In genomic region chr1:10472220-10473144, GRCh38 we compare ENCODE assay signal across 8 cellular contexts. TPM values are rescaled to one million over a fixed set of nuclear protein-coding genes. Genes with fewer than 3 reads are reported as not detected.
DNase-seq lines count a peak whose midpoint lies in the region; ATAC-seq and TF ChIP-seq lines count a peak whose summit lies in the region.

A gene with protein sequence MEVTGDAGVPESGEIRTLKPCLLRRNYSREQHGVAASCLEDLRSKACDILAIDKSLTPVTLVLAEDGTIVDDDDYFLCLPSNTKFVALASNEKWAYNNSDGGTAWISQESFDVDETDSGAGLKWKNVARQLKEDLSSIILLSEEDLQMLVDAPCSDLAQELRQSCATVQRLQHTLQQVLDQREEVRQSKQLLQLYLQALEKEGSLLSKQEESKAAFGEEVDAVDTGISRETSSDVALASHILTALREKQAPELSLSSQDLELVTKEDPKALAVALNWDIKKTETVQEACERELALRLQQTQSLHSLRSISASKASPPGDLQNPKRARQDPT (minus strand): TSS chr1:10472529. CDS start chr1:10472458, 71 bp downstream.

- peak within 1 kb of the TSS; percentile 97 for H3K4me3 Mint-ChIP-seq in HFFc6
- H3K4me3 Mint-ChIP-seq in activated naive CD4-positive, alpha-beta T cell treated with anti-CD3 and anti-CD28 coated beads, Interleukin-2, amount 50 U/mL, for 24 hours = peak within 1 kb of the TSS; percentile 97

- peak; percentile 89 for ATAC-seq in SK-N-SH treated with all-trans-retinoic acid at 6 μM for 48 hours
- ATAC-seq in omental fat pad (ENCODE audit: low FRiP score) = peak; percentile 88

- H3K27ac Mint-ChIP-seq in HFFc6 = peak within 1 kb of the TSS; percentile 92
- H3K27ac Mint-ChIP-seq in activated naive CD4-positive, alpha-beta T cell treated with anti-CD3 and anti-CD28 coated beads, Interleukin-2, amount 50 U/mL, for 24 hours = peak within 1 kb of the TSS; percentile 91

- H3K27me3 ChIP-seq in testis = no peaks in the 10 kb centered on the region

- H3K27me3 Mint-ChIP-seq in HFFc6 (ENCODE audit: insufficient read depth) = no peaks in the 10 kb centered on the region; the same call in 1 of the 2 replicates
- H3K27me3 Mint-ChIP-seq in activated naive CD4-positive, alpha-beta T cell treated with anti-CD3 and anti-CD28 coated beads, Interleukin-2, amount 50 U/mL, for 24 hours = no peaks in the 10 kb centered on the region

- TF ChIP-seq POLR2A in testis (IDR thresholded peaks at IDR 0.05) = peak; percentile 65

- TF ChIP-seq CTCF in HFFc6 (IDR thresholded peaks at IDR 0.05) = no peak
- no peak for TF ChIP-seq CTCF in omental fat pad (IDR thresholded peaks at IDR 0.05)
- TF ChIP-seq CTCF in testis (IDR thresholded peaks at IDR 0.05) = no peak

- H3K27ac ChIP-seq in testis = peak within 1 kb of the TSS; percentile 62 to 65

- no peaks in the 10 kb centered on the region for H3K9me3 Mint-ChIP-seq in HFFc6
- H3K9me3 Mint-ChIP-seq in activated naive CD4-positive, alpha-beta T cell treated with anti-CD3 and anti-CD28 coated beads, Interleukin-2, amount 50 U/mL, for 24 hours = no peaks in the 10 kb centered on the region

- DNase-seq in GM03348 (ENCODE audit: low spot score) = peak; percentile 95
- peak; percentile 94 for DNase-seq in HFFc6
- DNase-seq in NCI-H1092 (lab: John Stamatoyannopoulos, UW) = peak; percentile 97
- peak; percentile 94 for DNase-seq in glomerular visceral epithelial cell (ENCODE audit: extremely low spot score)
- DNase-seq in omental fat pad (ENCODE audit: low spot score) = peak; percentile 80
- peak; percentile 99 for DNase-seq in testis

- H3K36me3 ChIP-seq in testis (ENCODE audit: low read depth, missing control alignments) = no peaks in the 10 kb centered on the region

- intact Hi-C loops in testis (cut with DNase I; ENCODE audit: low total_unique reads) = no loop called here

- H3K4me3 ChIP-seq in testis = peak within 1 kb of the TSS; percentile 68 to 72

- peaks cover 12% of the 10 kb centered on the region for H3K36me3 Mint-ChIP-seq in HFFc6 (ENCODE audit: low read depth)
- peaks cover 8% of the 10 kb centered on the region for H3K36me3 Mint-ChIP-seq in activated naive CD4-positive, alpha-beta T cell treated with anti-CD3 and anti-CD28 coated beads, Interleukin-2, amount 50 U/mL, for 24 hours

- H3K4me1 Mint-ChIP-seq in HFFc6 (ENCODE audit: low read depth) = peaks cover 22% of the 10 kb centered on the region
- H3K4me1 Mint-ChIP-seq in activated naive CD4-positive, alpha-beta T cell treated with anti-CD3 and anti-CD28 coated beads, Interleukin-2, amount 50 U/mL, for 24 hours = peaks cover 43% of the 10 kb centered on the region

- 1 to 2% methylated on average over 25 to 59 of the region's 59 CpGs for WGBS in testis, 2 donors

- H3K9me3 ChIP-seq in testis = no peaks in the 10 kb centered on the region

- H3K4me1 ChIP-seq in testis = peaks cover 21% of the 10 kb centered on the region

TF ChIP-seq in SK-N-SH treated with all-trans-retinoic acid at 6 μM for 48 hours, 23 proteins besides CTCF, POLR2A, EP300 and RAD21:
- TF ChIP-seq ZFP3 (CRISPR knock-in tag; IDR thresholded peaks at IDR 0.05) = 0 out of 2 replicates have a peak, but pooled peaks have one; percentile 34
- TF ChIP-seq, protein P1, sequence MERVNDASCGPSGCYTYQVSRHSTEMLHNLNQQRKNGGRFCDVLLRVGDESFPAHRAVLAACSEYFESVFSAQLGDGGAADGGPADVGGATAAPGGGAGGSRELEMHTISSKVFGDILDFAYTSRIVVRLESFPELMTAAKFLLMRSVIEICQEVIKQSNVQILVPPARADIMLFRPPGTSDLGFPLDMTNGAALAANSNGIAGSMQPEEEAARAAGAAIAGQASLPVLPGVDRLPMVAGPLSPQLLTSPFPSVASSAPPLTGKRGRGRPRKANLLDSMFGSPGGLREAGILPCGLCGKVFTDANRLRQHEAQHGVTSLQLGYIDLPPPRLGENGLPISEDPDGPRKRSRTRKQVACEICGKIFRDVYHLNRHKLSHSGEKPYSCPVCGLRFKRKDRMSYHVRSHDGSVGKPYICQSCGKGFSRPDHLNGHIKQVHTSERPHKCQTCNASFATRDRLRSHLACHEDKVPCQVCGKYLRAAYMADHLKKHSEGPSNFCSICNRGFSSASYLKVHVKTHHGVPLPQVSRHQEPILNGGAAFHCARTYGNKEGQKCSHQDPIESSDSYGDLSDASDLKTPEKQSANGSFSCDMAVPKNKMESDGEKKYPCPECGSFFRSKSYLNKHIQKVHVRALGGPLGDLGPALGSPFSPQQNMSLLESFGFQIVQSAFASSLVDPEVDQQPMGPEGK (CRISPR knock-in tag; IDR thresholded peaks at IDR 0.05; ENCODE audit: borderline replicate concordance) = no peak
- TF ChIP-seq RARB (CRISPR knock-in tag; IDR thresholded peaks at IDR 0.05) = no peak
- TF ChIP-seq ZFP30 (CRISPR knock-in tag; IDR thresholded peaks at IDR 0.05) = no peak
- no peak for TF ChIP-seq CSDC2 (CRISPR knock-in tag; IDR thresholded peaks at IDR 0.05)
- TF ChIP-seq ZC3H10 (CRISPR knock-in tag; IDR thresholded peaks at IDR 0.05) = no peak
- no peak for TF ChIP-seq ISL1 (CRISPR knock-in tag; IDR thresholded peaks at IDR 0.05)
- TF ChIP-seq GLIS3 (CRISPR knock-in tag; IDR thresholded peaks at IDR 0.05) = no peak
- no peak for TF ChIP-seq TCF4 (CRISPR knock-in tag; IDR thresholded peaks at IDR 0.05; ENCODE audit: borderline replicate concordance)
- TF ChIP-seq CSRNP3 (CRISPR knock-in tag; IDR thresholded peaks at IDR 0.05) = no peak
- TF ChIP-seq ZNF8 (CRISPR knock-in tag; IDR thresholded peaks at IDR 0.05) = no peak
- no peak for TF ChIP-seq POU6F1 (CRISPR knock-in tag; IDR thresholded peaks at IDR 0.05; ENCODE audit: borderline replicate concordance, low read depth)
- peak; percentile 84 for TF ChIP-seq TSHZ2 (CRISPR knock-in tag; IDR thresholded peaks at IDR 0.05)

RNA-seq across cellular contexts. Expression of the gene that starts here (rescaled TPM):
- 10 to 100 TPM; 44.1 to 58.6 (median 48.4) TPM for total RNA-seq in HFFc6 (2021; fragmentation: NEBNext Ultra II Directional; extraction: Animal tissue kit (Norgen Biotek cat#: 25700))
- 10 to 100 TPM; 17.8 to 27.2 (median 21.6) TPM for total RNA-seq in omental fat pad
- total RNA-seq in testis = 10 to 100 TPM; 31.1 to 34.9 TPM
- 27.3 TPM for polyA plus RNA-seq in testis (ENCODE audit: insufficient read depth, low read depth, low replicate concordance)

Comparison
In these comparisons a context has a peak if more than half of its experiments do, and no peak if none do; other contexts are left out.
1. Peak in every context shown above with its lines: DNase-seq, ATAC-seq, H3K4me3 ChIP-seq and H3K27ac ChIP-seq.